Comparison of ENCODE assay signal across 27 cellular contexts in genomic region chr2:42167458-42167857, GRCh38. TPM values are rescaled to one million over a fixed set of nuclear protein-coding genes. Genes with fewer than 3 reads are reported as not detected.
DNase-seq lines count a peak whose midpoint lies in the region; ATAC-seq, FAIRE-seq and TF ChIP-seq lines count a peak whose summit lies in the region.
"Had no signal": no experiment of that assay in that cellular context is flagged by ENCODE, and none has a peak within 500 bp of the region (broad histone marks: within the 10 kb centered on the region; RNA-seq: fewer than 3 reads in every experiment).

No MANE protein-coding gene starts in this region.

- no peak overlapping the region for H3K9ac ChIP-seq in HepG2 (ENCODE audit: insufficient read depth, low read depth, low read length)
- H3K9ac ChIP-seq: neural progenitor cell had no signal

- BruUV-seq in HepG2 (replicated peaks; lab: Mats Ljungman, UMichigan) = no TSS peak
- BruUV-seq in PC-9 (replicated peaks; lab: Mats Ljungman, UMichigan) = no TSS peak

- H3K27me3 ChIP-seq in HepG2 (ENCODE audit: control insufficient read depth in 1 of 2, insufficient read depth in 2 of 2, low read length in 2 of 2) (no peaks in the 10 kb centered on the region; a peak in 1 of 5 replicates), right lobe of liver (no peaks in the 10 kb centered on the region), PC-9 (ENCODE audit: insufficient read depth, low read depth) (no peaks in the 10 kb centered on the region)
- H3K27me3 ChIP-seq: ascending aorta, neural progenitor cell, SJCRH30, uterus had no signal

- no peak for TF ChIP-seq CTCF in HepG2 (CRISPR knock-in tag; IDR thresholded peaks at IDR 0.05)
- no peak for TF ChIP-seq CTCF in right lobe of liver (IDR thresholded peaks at IDR 0.05)
- no peak for TF ChIP-seq CTCF in PC-9 (conservative IDR thresholded peaks at IDR 0.05)
- no peak for TF ChIP-seq CTCF in fibroblast of the aortic adventitia (IDR thresholded peaks at IDR 0.05; ENCODE audit: insufficient read depth, low read length)
- no peak for TF ChIP-seq CTCF in type B pancreatic cell (conservative IDR thresholded peaks at IDR 0.05)

- TF ChIP-seq RAD21 in HepG2 (CRISPR knock-in tag; IDR thresholded peaks at IDR 0.05) = no peak

- peaks cover 39% of the 10 kb centered on the region for H3K4me1 ChIP-seq in HepG2 (ENCODE audit: insufficient read depth, low read length)
- H3K4me1 ChIP-seq in right lobe of liver = peaks cover 0 to 24% (median 4%) of the 10 kb centered on the region in 4 donors
- peaks cover 37% of the 10 kb centered on the region for H3K4me1 ChIP-seq in PC-9 (replicated peaks; ENCODE audit: insufficient read depth)

- intact Hi-C loops in HepG2 (cut with micrococcal nuclease; ENCODE audit: unreplicated experiment) (no loop called here), right lobe of liver (cut with DNase I) (no loop called here), PC-9 (cut with micrococcal nuclease; ENCODE audit: unreplicated experiment) (loop anchor here (5.0 kb wide), 1 partner anchor 35 kb away; no protein-coding TSS in a partner anchor)

- H2AFZ ChIP-seq in HepG2 (ENCODE audit: low read length) (no peak overlapping the region), PC-9 (peak overlapping the region; percentile 53; the same call in 1 of the 2 replicates)
- H2AFZ ChIP-seq: neural progenitor cell had no signal

- H4K20me1 ChIP-seq in HepG2 (ENCODE audit: insufficient read depth, low read length) = peaks cover under 1% of the 10 kb centered on the region; the same call in 1 of the 2 replicates
- H4K20me1 ChIP-seq in PC-9 (ENCODE audit: insufficient read depth) = peaks cover 12% of the 10 kb centered on the region; the same call in 1 of the 2 replicates

- no peaks in the 10 kb centered on the region for H3K9me3 ChIP-seq in HepG2 (ENCODE audit: low read length)
- no peaks in the 10 kb centered on the region for H3K9me3 ChIP-seq in right lobe of liver
- no peaks in the 10 kb centered on the region for H3K9me3 ChIP-seq in PC-9 (ENCODE audit: insufficient read depth, low read depth)
- no peaks in the 10 kb centered on the region for H3K9me3 ChIP-seq in T-helper 17 cell (ENCODE audit: control insufficient read depth, low read length, poor library complexity, severe bottlenecking)
- H3K9me3 ChIP-seq: ascending aorta, SJCRH30, uterus had no signal

- POLR2A ChIA-PET in HepG2 (lab: Yijun Ruan, JAX) = interaction anchor here (2.8 to 3.7 kb wide), 2 partner anchors 25 to 31 kb away, joined by 8 to 18 read pairs; no protein-coding TSS in a partner anchor
- POLR2A ChIA-PET in PC-9 (lab: Charles Lee; ENCODE audit: unreplicated experiment) = no interaction called here

- H3K36me3 Mint-ChIP-seq in type B pancreatic cell (no peaks in the 10 kb centered on the region), T-helper 17 cell (ENCODE audit: low read depth) (peaks cover 7% of the 10 kb centered on the region)
- H3K36me3 Mint-ChIP-seq: CD14-positive monocyte, neural progenitor cell had no signal

- peaks cover 40% of the 10 kb centered on the region for H3K79me2 ChIP-seq in HepG2 (ENCODE audit: insufficient read depth, low read length)
- peaks cover 30% of the 10 kb centered on the region for H3K79me2 ChIP-seq in PC-9 (ENCODE audit: low read depth)

- H3F3A ChIP-seq in PC-9 (ENCODE audit: insufficient read depth, low read depth) = peaks cover 6% of the 10 kb centered on the region; the same call in 1 of the 2 replicates

- no peaks in the 10 kb centered on the region for H3K9me2 ChIP-seq in PC-9 (ENCODE audit: insufficient read depth)

- H3K4me1 Mint-ChIP-seq in type B pancreatic cell (ENCODE audit: unreplicated experiment) = peaks cover 10% of the 10 kb centered on the region
- H3K4me1 Mint-ChIP-seq in T-helper 17 cell = peaks cover 11% of the 10 kb centered on the region

- H3K27ac Mint-ChIP-seq in type B pancreatic cell (peak overlapping the region; percentile 46), T-helper 17 cell (no peak overlapping the region)
- H3K27ac Mint-ChIP-seq: activated CD8-positive, alpha-beta T cell treated with anti-CD3 and anti-CD28 coated beads for 36 hours; activated T-cell treated with anti-CD3 and anti-CD28 coated beads, Interleukin-2, amount 50 U/mL, for 24 hours; CD14-positive monocyte; endodermal cell; memory B cell; neural progenitor cell had no signal

- H3K4me3 ChIP-seq in HepG2 (replicated peaks in 1 of 3; ENCODE audit: insufficient read depth in 1 of 3, low read depth in 2 of 3, low read length in 3 of 3) (no peak overlapping the region), right lobe of liver (no peak overlapping the region), PC-9 (no peak overlapping the region), fibroblast of the aortic adventitia (ENCODE audit: low read depth, low read length) (no peak overlapping the region)
- H3K4me3 ChIP-seq: ascending aorta, neural progenitor cell, SJCRH30, uterus had no signal

- in situ Hi-C loops in HepG2 (cut with HindIII; ENCODE audit: extremely low pct_ligation_motif_present, low pct_unique_long_range_greater_than_20kb) = no loop called here

- 24% methylated on average over 2 of the region's 2 CpGs for WGBS in HepG2 (ENCODE audit: low lambda C conversion rate)
- WGBS in right lobe of liver (ENCODE audit: insufficient coverage, low coverage, low lambda C conversion rate, missing lambda C conversion rate) = 69% methylated on average over 2 of the region's 2 CpGs

- CTCF ChIA-PET in HepG2 (lab: Yijun Ruan, JAX; ENCODE audit: low intra/inter-chr PET ratio, low total read pairs) = no interaction called here
- CTCF ChIA-PET in PC-9 (lab: Charles Lee) = no interaction called here

- TF ChIP-seq EP300 in HepG2 (IDR thresholded peaks at IDR 0.05; ENCODE audit: low read depth in 2 of 2, low read length in 2 of 2) (no peak), HepG2 (CRISPR knock-in tag; IDR thresholded peaks at IDR 0.05; ENCODE audit: borderline replicate concordance) (no peak)

- DNase-seq in HepG2 (ENCODE audit: low spot score) (no peak), right lobe of liver (no peak), PC-9 (no peak), fibroblast of the aortic adventitia (ENCODE audit: low read depth) (peak; percentile 40), type B pancreatic cell (ENCODE audit: extremely low spot score, unreplicated experiment) (no peak), DMS79 treated with DMSO at 0.1 percent for 48 hours (lab: John Stamatoyannopoulos, UW) (no peak), T-helper 17 cell (no peak)
- DNase-seq: activated CD8-positive, alpha-beta T cell treated with anti-CD3 and anti-CD28 coated beads for 36 hours; activated naive CD4-positive, alpha-beta T cell treated with Interleukin-2 at 50 U/mL for 16 hours; activated T-cell treated with anti-CD3 and anti-CD28 coated beads, Interleukin-2, amount 50 U/mL, for 24 hours; endodermal cell; kidney; NCI-H1417 treated with DMSO at 0.1 percent for 48 hours; NCI-H2171; NCI-H748 treated with DMSO at 0.1 percent for 48 hours; OCI-M1; SJCRH30; T1000; uterus had no signal

- H3K4me3 Mint-ChIP-seq in type B pancreatic cell = peak overlapping the region; percentile 37
- H3K4me3 Mint-ChIP-seq in T-helper 17 cell = no peak overlapping the region
- H3K4me3 Mint-ChIP-seq: activated CD8-positive, alpha-beta T cell treated with anti-CD3 and anti-CD28 coated beads for 36 hours; activated T-cell treated with anti-CD3 and anti-CD28 coated beads, Interleukin-2, amount 50 U/mL, for 24 hours; CD14-positive monocyte; endodermal cell; neural progenitor cell had no signal

- peaks cover 1 to 11% of the 10 kb centered on the region in 2 experiments; a peak in 2 of 5 replicates for H3K36me3 ChIP-seq in HepG2 (replicated peaks in 1 of 2; ENCODE audit: control insufficient read depth in 1 of 2, insufficient read depth in 2 of 2, low read length in 2 of 2)
- no peaks in the 10 kb centered on the region for H3K36me3 ChIP-seq in right lobe of liver
- H3K36me3 ChIP-seq in PC-9 (ENCODE audit: low read depth) = 0 out of 2 replicates have a peak, but pooled peaks cover 4% of the 10 kb centered on the region
- H3K36me3 ChIP-seq: ascending aorta, neural progenitor cell, uterus had no signal

- FAIRE-seq in HepG2 (lab: Jason Lieb, UNC) = no peak
- FAIRE-seq: A204.1, GM18507, HTR-8/SVneo, kidney had no signal

- H3K27me3 Mint-ChIP-seq in type B pancreatic cell (no peaks in the 10 kb centered on the region), T-helper 17 cell (no peaks in the 10 kb centered on the region)
- H3K27me3 Mint-ChIP-seq: activated CD8-positive, alpha-beta T cell treated with anti-CD3 and anti-CD28 coated beads for 36 hours; activated T-cell treated with anti-CD3 and anti-CD28 coated beads, Interleukin-2, amount 50 U/mL, for 24 hours; memory B cell had no signal

- TF ChIP-seq POLR2A in HepG2 (IDR thresholded peaks at IDR 0.05; ENCODE audit: insufficient read depth in 1 of 2, low read depth in 2 of 2, low read length in 2 of 2) (no peak), right lobe of liver (IDR thresholded peaks at IDR 0.05) (no peak)

- H3K27ac ChIP-seq in HepG2 (ENCODE audit: extremely low read length, insufficient read depth, low read length) (no peak overlapping the region), right lobe of liver (no peak overlapping the region), PC-9 (no peak overlapping the region)
- H3K27ac ChIP-seq: neural progenitor cell, SJCRH30 had no signal

- no peaks in the 10 kb centered on the region for H3K9me3 Mint-ChIP-seq in type B pancreatic cell
- H3K9me3 Mint-ChIP-seq: activated CD8-positive, alpha-beta T cell treated with anti-CD3 and anti-CD28 coated beads for 36 hours; activated T-cell treated with anti-CD3 and anti-CD28 coated beads, Interleukin-2, amount 50 U/mL, for 24 hours; endodermal cell; memory B cell; neural progenitor cell had no signal

- no peak for ATAC-seq in HepG2
- ATAC-seq in right lobe of liver = no peak
- ATAC-seq in GM21423 (IDR thresholded peaks at IDR 0.05; ENCODE audit: unreplicated experiment) = no peak
- no peak for ATAC-seq in T-helper 17 cell
- ATAC-seq: activated CD8-positive, alpha-beta T cell treated with anti-CD3 and anti-CD28 coated beads for 36 hours had no signal

- H3K4me2 ChIP-seq in HepG2 (ENCODE audit: low read depth, low read length) = no peak overlapping the region
- H3K4me2 ChIP-seq in PC-9 = no peak overlapping the region
- H3K4me2 ChIP-seq: neural progenitor cell had no signal

RNA-seq across cellular contexts. Expression of gene EML4, which starts 1.7 kb away (rescaled TPM):
- total RNA-seq in HepG2 (2016; rRNA removed; fragmentation: Illumina TruSeq; extraction: Trizol) (243 and 362 TPM in 2 replicates), right lobe of liver (10 to 100 TPM; 28.3 to 55.7 (median 36.7) TPM), PC-9 (2021) (52.0 and 64.1 TPM in 2 replicates), fibroblast of the aortic adventitia (ENCODE audit: low replicate concordance) (49.9 and 50.9 TPM in 2 replicates), type B pancreatic cell (ENCODE audit: low replicate concordance) (93.6 and 117 TPM in 2 replicates), T-helper 17 cell (100 to 1,000 TPM; 292 to 348 TPM)
- total RNA-seq in HepG2 (2016; cell fraction: cytosol; rRNA removed; fragmentation: Illumina TruSeq; extraction: Trizol; ENCODE audit: low read depth) = 33.1 and 38.2 TPM in 2 replicates
- total RNA-seq in HepG2 (2016; cell fraction: insoluble cytoplasmic fraction; rRNA removed; fragmentation: Illumina TruSeq; extraction: Trizol) = 236 and 353 TPM in 2 replicates
- 84.2 and 89.8 TPM in 2 replicates for total RNA-seq in HepG2 (2016; cell fraction: membrane; rRNA removed; fragmentation: Illumina TruSeq; extraction: Trizol)
- 261 and 283 TPM in 2 replicates for total RNA-seq in HepG2 (2016; cell fraction: nucleus; rRNA removed; fragmentation: Illumina TruSeq; extraction: Trizol)
- 355 and 476 TPM in 2 replicates for polyA plus RNA-seq in HepG2 (2011; rRNA removed)
- polyA plus RNA-seq in HepG2 (2011; cell fraction: cytosol; rRNA removed) = 199 and 296 TPM in 2 replicates
- 364 and 369 TPM in 2 replicates for polyA plus RNA-seq in HepG2 (2011; cell fraction: nucleus; rRNA removed)
- 244 and 400 TPM in 2 replicates for polyA plus RNA-seq in HepG2 (2012)
- 6.9 and 8.0 TPM in 2 replicates for polyA plus RNA-seq in HepG2 (2016; cell fraction: cytosol; fragmentation: Illumina TruSeq; extraction: Trizol; ENCODE audit: low read depth)
- 247 and 266 TPM in 2 replicates for polyA plus RNA-seq in HepG2 (2016; cell fraction: insoluble cytoplasmic fraction; fragmentation: Illumina TruSeq; extraction: Trizol; ENCODE audit: low read depth)
- 32.1 and 33.7 TPM in 2 replicates for polyA plus RNA-seq in HepG2 (2016; cell fraction: membrane; fragmentation: Illumina TruSeq; extraction: Trizol; ENCODE audit: low read depth)
- polyA plus RNA-seq in HepG2 (2016; cell fraction: nucleus; fragmentation: Illumina TruSeq; extraction: Trizol; ENCODE audit: insufficient read depth, low read depth) = 219 and 231 TPM in 2 replicates
- polyA minus RNA-seq in HepG2 (2011; rRNA and poly(A)+ RNA removed; ENCODE audit: low replicate concordance) = 36.9 and 556 TPM in 2 replicates
- polyA minus RNA-seq in HepG2 (2011; cell fraction: cytosol; rRNA and poly(A)+ RNA removed) = 400 and 421 TPM in 2 replicates
- polyA minus RNA-seq in HepG2 (2011; cell fraction: nucleus; rRNA and poly(A)+ RNA removed) = 1,279 and 1,350 TPM in 2 replicates
